Comparison of ENCODE assay signal across 1 cellular context in the genomic region with DNA sequence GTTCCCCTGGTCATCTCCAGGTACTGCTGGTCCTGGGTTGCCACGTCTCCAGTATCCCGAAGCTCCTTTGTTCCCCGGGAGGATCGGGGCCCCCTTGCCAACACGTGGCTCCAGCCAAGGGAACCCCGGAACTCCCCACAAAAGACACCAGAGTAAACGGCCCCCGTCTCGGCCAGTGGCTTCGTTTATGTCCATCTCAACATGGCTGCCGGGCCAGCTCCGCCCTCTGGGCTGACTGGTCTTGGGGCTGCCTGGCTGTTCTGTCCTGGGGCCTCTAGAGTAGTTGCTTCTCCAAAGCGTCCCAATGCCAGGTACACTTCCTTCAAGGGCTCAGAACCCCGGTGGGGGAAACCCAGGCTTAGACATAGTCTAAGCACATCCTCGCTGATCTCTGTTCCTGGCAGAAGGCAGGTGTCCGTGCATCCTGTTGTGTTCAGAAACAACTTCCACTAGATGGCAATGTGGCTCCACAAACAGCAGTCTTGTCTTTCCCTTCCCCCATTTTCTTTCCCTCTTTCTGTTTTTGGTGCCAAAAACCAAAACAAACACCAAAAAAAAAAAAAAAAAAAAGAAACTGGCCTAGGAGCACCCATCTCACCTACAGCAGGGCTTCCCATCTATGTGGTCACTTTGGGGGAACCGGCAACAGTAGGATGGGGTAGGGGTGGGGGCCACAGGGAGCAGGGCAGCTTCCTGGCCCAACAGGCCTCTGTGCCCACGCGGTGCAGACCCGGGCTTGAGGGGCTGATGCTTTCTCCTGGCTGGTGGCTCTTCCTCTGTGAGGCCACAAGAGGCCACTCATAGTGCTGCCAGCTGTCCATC.
TF ChIP-seq lines count a peak whose summit lies in the region.

No MANE protein-coding gene starts in this region.

TF ChIP-seq in endothelial cell of umbilical vein, 7 proteins besides CTCF, POLR2A, EP300 and RAD21:
- no peak for TF ChIP-seq MYC (IDR thresholded peaks at IDR 0.05; ENCODE audit: low read depth, low read length)
- TF ChIP-seq JUN (IDR thresholded peaks at IDR 0.05; ENCODE audit: borderline replicate concordance, insufficient read depth, insufficient read length, low read depth), result no peak
- no peak for TF ChIP-seq EZH2 (IDR thresholded peaks at IDR 0.05; ENCODE audit: borderline replicate concordance, low read depth, low read length, severe bottlenecking)
- TF ChIP-seq POLR2AphosphoS5 (IDR thresholded peaks at IDR 0.05; ENCODE audit: insufficient read depth, low read depth, low read length), result no peak
- TF ChIP-seq, protein P1, sequence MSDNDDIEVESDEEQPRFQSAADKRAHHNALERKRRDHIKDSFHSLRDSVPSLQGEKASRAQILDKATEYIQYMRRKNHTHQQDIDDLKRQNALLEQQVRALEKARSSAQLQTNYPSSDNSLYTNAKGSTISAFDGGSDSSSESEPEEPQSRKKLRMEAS (IDR thresholded peaks at IDR 0.05; ENCODE audit: insufficient read depth, insufficient read length), result no peak
- TF ChIP-seq FOS (IDR thresholded peaks at IDR 0.05; ENCODE audit: borderline replicate concordance, insufficient read depth, low read length), result no peak
TF ChIP-seq in endothelial cell of umbilical vein: peak in this region for 0.
